12 cellular contexts compared by ENCODE assay signal in the genomic region with DNA sequence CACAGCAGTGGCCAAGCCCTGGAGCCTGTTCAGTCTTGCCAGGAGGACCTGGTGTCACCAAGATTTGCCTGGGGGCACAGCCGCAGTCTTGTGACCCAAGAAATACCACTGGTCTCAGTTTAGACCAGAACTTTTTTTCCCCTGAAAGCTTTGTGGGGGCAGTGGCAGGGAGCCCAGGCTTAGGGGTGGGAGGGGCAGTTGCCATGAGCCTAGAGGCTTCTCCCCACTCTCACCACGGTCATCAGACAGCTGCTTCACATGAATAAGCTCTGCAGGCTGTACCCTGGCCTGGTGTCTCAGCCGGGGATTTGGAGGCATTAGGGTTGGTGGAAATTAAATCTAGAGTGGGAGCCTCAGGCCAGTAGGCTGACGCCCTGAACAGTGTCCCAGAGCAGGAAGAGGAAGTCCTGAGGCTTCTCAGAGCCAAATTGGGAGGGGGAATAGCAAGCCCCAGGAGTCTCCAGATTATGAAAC.
DNase-seq lines count a peak whose midpoint lies in the region; ATAC-seq and TF ChIP-seq lines count a peak whose summit lies in the region.
"Had no signal": no experiment of that assay in that cellular context is flagged by ENCODE, and none has a peak within 500 bp of the region (broad histone marks: within the 10 kb centered on the region; RNA-seq: fewer than 3 reads in every experiment).

No MANE protein-coding gene starts in this region.

- no peak overlapping the region for H2BK120ac ChIP-seq in neuronal stem cell (ENCODE audit: low read depth, low read length)

- no peak overlapping the region for H3K23ac ChIP-seq in neuronal stem cell (ENCODE audit: low read depth, low read length, poor library complexity)

- CTCF ChIA-PET in Caco-2 (lab: Charles Lee): interaction anchor here (5.0 kb wide), 1 partner anchor 160 kb away, joined by 23 read pairs; no protein-coding TSS in a partner anchor

- H3K4me3 ChIP-seq in Caco-2 (ENCODE audit: low read depth, low read length) (no peak overlapping the region), NT2/D1 (ENCODE audit: insufficient read length, low read depth) (no peak overlapping the region), heart left ventricle (no peak overlapping the region), neuronal stem cell (ENCODE audit: low read length in 2 of 2) (no peak overlapping the region)
- H3K4me3 ChIP-seq: prostate gland had no signal

- ATAC-seq in heart left ventricle (peak; percentile 39 to 59 (median 46)), GM18907 (IDR thresholded peaks at IDR 0.05; ENCODE audit: unreplicated experiment) (no peak)

- no peaks in the 10 kb centered on the region for H3K27me3 Mint-ChIP-seq in Caco-2 (ENCODE audit: insufficient read depth, unreplicated experiment)
- peaks cover 2% of the 10 kb centered on the region for H3K27me3 Mint-ChIP-seq in glutamatergic neuron (ENCODE audit: unreplicated experiment)
- H3K27me3 Mint-ChIP-seq: CD4-positive, CD25-positive, alpha-beta regulatory T cell had no signal

- H3K27ac Mint-ChIP-seq in Caco-2 (ENCODE audit: unreplicated experiment) (peak overlapping the region; percentile 40), glutamatergic neuron (ENCODE audit: unreplicated experiment) (no peak overlapping the region)
- H3K27ac Mint-ChIP-seq: CD4-positive, CD25-positive, alpha-beta regulatory T cell; T-helper 1 cell treated with Interleukin-12 subunit alpha and Interleukin-12 subunit beta and Interleukin-4 antibody, amounts not matched to agents 30 μg/mL and 1 μg/mL, for 36 hours had no signal

- POLR2A ChIA-PET in Caco-2 (lab: Charles Lee): no interaction called here

- H3K4ac ChIP-seq in neuronal stem cell (ENCODE audit: low read length): no peak overlapping the region

- TF ChIP-seq CTCF in Caco-2 (IDR thresholded peaks at IDR 0.05; ENCODE audit: insufficient read depth in 1 of 2, low read depth in 1 of 2, low read length in 1 of 2, severe bottlenecking in 1 of 2, unreplicated experiment in 1 of 2) (no peak), heart left ventricle (IDR thresholded peaks at IDR 0.05) (no peak), glutamatergic neuron (IDR thresholded peaks at IDR 0.05; ENCODE audit: partially characterized antibody, unreplicated experiment) (no peak)

- H3K4me1 ChIP-seq in Caco-2 (peaks cover 6% of the 10 kb centered on the region; the same call in 1 of the 2 replicates), NT2/D1 (ENCODE audit: insufficient read depth, insufficient read length) (peaks cover 14% of the 10 kb centered on the region), heart left ventricle (peaks cover 0 to 18% (median 11%) of the 10 kb centered on the region in 12 donors), neuronal stem cell (ENCODE audit: control insufficient read depth in 2 of 2, insufficient read depth in 1 of 2, low read depth in 1 of 2, low read length in 2 of 2) (peaks cover 0 to 12% of the 10 kb centered on the region in 2 donors)
- H3K4me1 ChIP-seq: prostate gland had no signal

- H2BK15ac ChIP-seq in neuronal stem cell (ENCODE audit: low read length): peak overlapping the region; percentile 88

- H3K4me2 ChIP-seq in neuronal stem cell (ENCODE audit: insufficient read depth, low read length, poor library complexity, severe bottlenecking): no peak overlapping the region

- no peaks in the 10 kb centered on the region for H3K79me1 ChIP-seq in neuronal stem cell (ENCODE audit: low read depth, low read length)

- no peak for DNase-seq in Caco-2
- DNase-seq in NT2/D1 (ENCODE audit: low read depth, low spot score): no peak
- peak in 3 of 5 donors; percentile 24 to 36 (median 26) for DNase-seq in heart left ventricle
- DNase-seq in neuronal stem cell (ENCODE audit: low spot score): no peak
- DNase-seq in glutamatergic neuron: no peak
- no peak for DNase-seq in OCI-M2 (lab: John Stamatoyannopoulos, UW; ENCODE audit: unreplicated experiment)
- no peak for DNase-seq in HuH-7.5 (ENCODE audit: low spot score)
- DNase-seq: CD4-positive, CD25-positive, alpha-beta regulatory T cell; NCI-H446 treated with DMSO at 0.1 percent for 48 hours had no signal

- no peak for TF ChIP-seq POLR2A in heart left ventricle (IDR thresholded peaks at IDR 0.05)

- peak overlapping the region; percentile 96 for H2AK5ac ChIP-seq in neuronal stem cell (ENCODE audit: low read depth, low read length)

- no peak overlapping the region for H3K4me3 Mint-ChIP-seq in Caco-2 (ENCODE audit: unreplicated experiment)
- H3K4me3 Mint-ChIP-seq in glutamatergic neuron (ENCODE audit: unreplicated experiment): no peak overlapping the region
- H3K4me3 Mint-ChIP-seq: CD4-positive, CD25-positive, alpha-beta regulatory T cell; T-helper 1 cell treated with Interleukin-12 subunit alpha and Interleukin-12 subunit beta and Interleukin-4 antibody, amounts not matched to agents 30 μg/mL and 1 μg/mL, for 36 hours had no signal

- no peak overlapping the region for H4K91ac ChIP-seq in neuronal stem cell (ENCODE audit: low read depth, low read length, poor library complexity)

- peak overlapping the region in 9 of 12 donors; percentile 41 to 79 (median 59) for H3K27ac ChIP-seq in heart left ventricle
- no peak overlapping the region for H3K27ac ChIP-seq in neuronal stem cell (replicated peaks; ENCODE audit: low read length)

- no peak overlapping the region for H3K14ac ChIP-seq in neuronal stem cell (ENCODE audit: low read length)

- peak overlapping the region; percentile 30 for H2BK12ac ChIP-seq in neuronal stem cell (ENCODE audit: low read length)

- H3K9me3 Mint-ChIP-seq in Caco-2 (ENCODE audit: unreplicated experiment): no peaks in the 10 kb centered on the region
- H3K9me3 Mint-ChIP-seq in glutamatergic neuron (ENCODE audit: unreplicated experiment): no peaks in the 10 kb centered on the region
- H3K9me3 Mint-ChIP-seq: CD4-positive, CD25-positive, alpha-beta regulatory T cell; T-helper 1 cell treated with Interleukin-12 subunit alpha and Interleukin-12 subunit beta and Interleukin-4 antibody, amounts not matched to agents 30 μg/mL and 1 μg/mL, for 36 hours had no signal

- H3K27me3 ChIP-seq in Caco-2 (replicated peaks; ENCODE audit: control insufficient read depth, insufficient read depth, low read length): no peaks in the 10 kb centered on the region
- H3K27me3 ChIP-seq in NT2/D1 (ENCODE audit: insufficient read depth, insufficient read length): no peaks in the 10 kb centered on the region
- H3K27me3 ChIP-seq in heart left ventricle: no peaks in the 10 kb centered on the region
- peaks cover 0 to 12% (median 0%) of the 10 kb centered on the region in 3 experiments for H3K27me3 ChIP-seq in neuronal stem cell (ENCODE audit: control insufficient read depth in 3 of 3, insufficient read depth in 3 of 3, low read depth in 1 of 3, low read length in 3 of 3)

- intact Hi-C loops in Caco-2 (cut with micrococcal nuclease; ENCODE audit: unreplicated experiment) (no loop called here), heart left ventricle (cut with DNase I) (loop anchor here in 7 of 10 donors (5.0 to 10.0 kb wide), 5 partner anchors 70 to 168 kb away; partner anchors contain the start of genes SLC16A1 (in 5 of the 7) and PPM1J (in 3 of the 7))

- peak overlapping the region; percentile 53 for H2AFZ ChIP-seq in neuronal stem cell (ENCODE audit: low read length)

- H3K36me3 Mint-ChIP-seq in Caco-2 (ENCODE audit: insufficient read depth, unreplicated experiment): no peaks in the 10 kb centered on the region
- no peaks in the 10 kb centered on the region for H3K36me3 Mint-ChIP-seq in glutamatergic neuron (ENCODE audit: unreplicated experiment)
- H3K36me3 Mint-ChIP-seq: CD4-positive, CD25-positive, alpha-beta regulatory T cell had no signal

- H3K4me1 Mint-ChIP-seq in Caco-2 (ENCODE audit: low read depth, unreplicated experiment) (peaks cover 11% of the 10 kb centered on the region), glutamatergic neuron (ENCODE audit: low read depth, unreplicated experiment) (peaks cover 13% of the 10 kb centered on the region)

- no peaks in the 10 kb centered on the region for H3K36me3 ChIP-seq in Caco-2 (ENCODE audit: control insufficient read depth, insufficient read depth, low read length)
- no peaks in the 10 kb centered on the region for H3K36me3 ChIP-seq in NT2/D1 (ENCODE audit: insufficient read depth, insufficient read length, low read length)
- H3K36me3 ChIP-seq in heart left ventricle: no peaks in the 10 kb centered on the region
- H3K36me3 ChIP-seq in neuronal stem cell (replicated peaks in 1 of 2; ENCODE audit: control insufficient read depth in 2 of 2, insufficient read depth in 2 of 2, low read length in 2 of 2): no peaks in the 10 kb centered on the region
- H3K36me3 ChIP-seq: prostate gland had no signal

- WGBS in heart left ventricle, 4 donors: 47 to 57% (median 55%) methylated on average over 3 to 4 of the region's 4 CpGs
- WGBS in neuronal stem cell (ENCODE audit: extremely low coverage in 2 of 2, insufficient read length in 2 of 2, insufficient replicate concordance in 1 of 2), 2 donors: no CpG with 5 or more reads among the region's 4 CpGs

- peak overlapping the region; percentile 74 for H3K18ac ChIP-seq in neuronal stem cell (ENCODE audit: low read length)

- H3K9ac ChIP-seq in NT2/D1 (ENCODE audit: insufficient read length, low read depth) (peak overlapping the region; percentile 33), neuronal stem cell (ENCODE audit: low read depth, low read length, poor library complexity) (no peak overlapping the region)

- BruUV-seq in Caco-2 (replicated peaks; lab: Mats Ljungman, UMichigan): no TSS peak

- H2BK5ac ChIP-seq in neuronal stem cell (ENCODE audit: low read length): no peak overlapping the region

- H3K9me3 ChIP-seq in Caco-2: no peaks in the 10 kb centered on the region
- H3K9me3 ChIP-seq in NT2/D1 (ENCODE audit: insufficient read depth, low read length): no peaks in the 10 kb centered on the region
- no peaks in the 10 kb centered on the region for H3K9me3 ChIP-seq in heart left ventricle
- H3K9me3 ChIP-seq in neuronal stem cell (replicated peaks in 1 of 2; ENCODE audit: control insufficient read depth in 2 of 2, insufficient read depth in 1 of 2, low read depth in 1 of 2, low read length in 2 of 2): peaks cover 0 to 2% of the 10 kb centered on the region in 2 donors
- H3K9me3 ChIP-seq: prostate gland had no signal

- H4K8ac ChIP-seq in neuronal stem cell (ENCODE audit: low read depth, low read length): no peak overlapping the region

Comparison
In these comparisons a context has a peak if more than half of its experiments do, and no peak if none do; other contexts are left out.
1. DNase-seq: peak in heart left ventricle (3 of 5); none in Caco-2 (0 of 2), NT2/D1 (single experiment), neuronal stem cell (single experiment), glutamatergic neuron (single experiment), OCI-M2 (single experiment) and HuH-7.5 (single experiment).